In the genomic region with DNA sequence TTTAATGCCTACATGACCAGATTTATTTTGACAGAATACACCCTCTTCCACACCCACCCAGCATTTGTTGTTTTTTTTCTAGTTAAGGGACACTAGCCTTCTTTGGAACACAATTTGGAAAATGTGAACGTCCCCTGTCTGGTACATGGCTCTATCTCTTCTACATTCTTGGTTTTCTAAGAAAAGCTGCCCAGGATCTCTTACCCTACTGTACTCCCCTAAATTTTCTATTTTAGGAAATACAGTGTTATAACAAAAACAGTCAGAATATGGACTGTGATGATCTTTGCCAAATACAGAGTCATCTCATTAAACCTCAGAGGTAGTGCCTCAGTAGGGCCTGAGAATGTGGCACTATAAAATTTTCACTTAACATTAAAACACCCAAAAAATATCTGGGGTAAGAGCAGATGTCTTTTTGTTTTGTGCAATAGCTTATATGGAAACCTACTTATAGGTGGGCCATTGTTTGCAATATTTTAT, we compare ENCODE assay signal across 29 cellular contexts.
DNase-seq lines count a peak whose midpoint lies in the region; ATAC-seq and TF ChIP-seq lines count a peak whose summit lies in the region.
"Had no signal": no experiment of that assay in that cellular context is flagged by ENCODE, and none has a peak within 500 bp of the region (broad histone marks: within the 10 kb centered on the region; RNA-seq: fewer than 3 reads in every experiment).

No MANE protein-coding gene starts in this region.

- POLR2A ChIA-PET in HCT116 (lab: Charles Lee), result no interaction called here
- POLR2A ChIA-PET in naive thymus-derived CD4-positive, alpha-beta T cell (lab: Charles Lee), result interaction anchor here (0.6 to 4.5 kb wide), 22 partner anchors 11 to 1674 kb away, joined by 3 to 31 read pairs (median 5); a partner anchor contains a TSS

- no peak for DNase-seq in activated T-cell treated with anti-CD3 and anti-CD28 coated beads, Interleukin-2, amount 50 U/mL, for 24 hours
- DNase-seq in activated T-cell treated with anti-CD3 and anti-CD28 coated beads, Interleukin-2, amount 50 U/mL, for 1 hour, result no peak
- DNase-seq in HCT116 (ENCODE audit: low read depth, low spot score) (no peak), Ammon's horn (ENCODE audit: low spot score) (no peak), amygdala (lab: John Stamatoyannopoulos, UW) (no peak)
- no peak for DNase-seq in naive thymus-derived CD4-positive, alpha-beta T cell
- DNase-seq: DMS153; H7; MM.1S; natural killer cell; NCI-H1105 treated with DMSO at 0.1 percent for 48 hours; NCI-H187 treated with DMSO at 0.1 percent for 48 hours; NCI-H2171 treated with DMSO at 0.1 percent for 48 hours; NCI-H510A treated with DMSO at 0.1 percent for 48 hours; occipital lobe; PC-9; psoas muscle; stimulated activated CD4-positive, alpha-beta T cell treated with anti-CD3 and anti-CD28 coated beads, Interleukin-4, amount 100 ng/mL, for 1 hour; transverse colon had no signal

- peaks cover 51% of the 10 kb centered on the region for H3K4me1 Mint-ChIP-seq in activated T-cell treated with anti-CD3 and anti-CD28 coated beads, Interleukin-2, amount 50 U/mL, for 24 hours (ENCODE audit: low read depth)
- peaks cover 26% of the 10 kb centered on the region for H3K4me1 Mint-ChIP-seq in activated T-helper 17 cell treated with anti-CD3 and anti-CD28 coated beads, Interleukin-2, amount 50 U/mL, for 72 hours
- H3K4me1 Mint-ChIP-seq in naive thymus-derived CD4-positive, alpha-beta T cell, result peaks cover 19 to 57% (median 39%) of the 10 kb centered on the region in 7 donors
- H3K4me1 Mint-ChIP-seq: B cell had no signal

- ATAC-seq in HCT116 (no peak), GM18873 (IDR thresholded peaks at IDR 0.05; ENCODE audit: low FRiP score, unreplicated experiment) (no peak)
- ATAC-seq in activated T-helper 17 cell treated with anti-CD3 and anti-CD28 coated beads, Interleukin-2, amount 50 U/mL, for 72 hours (replicated peaks), result peak; percentile 51
- ATAC-seq in naive thymus-derived CD4-positive, alpha-beta T cell, result no peak
- ATAC-seq: gastroesophageal sphincter, psoas muscle, sciatic nerve had no signal

- H2AFZ ChIP-seq in HCT116 (ENCODE audit: low read depth, low read length, poor library complexity, severe bottlenecking), result peak overlapping the region; percentile 84
- H2AFZ ChIP-seq: hepatocyte, PC-9 had no signal

- TF ChIP-seq CTCF in HCT116 (IDR thresholded peaks at IDR 0.05 in 2 of 3, conservative IDR thresholded peaks at IDR 0.05 in 1 of 3; ENCODE audit: borderline replicate concordance in 1 of 3, insufficient read depth in 1 of 3, low read depth in 2 of 3, low read length in 2 of 3), result no peak

- H3K9me3 Mint-ChIP-seq in activated T-cell treated with anti-CD3 and anti-CD28 coated beads, Interleukin-2, amount 50 U/mL, for 24 hours, result peaks cover 2% of the 10 kb centered on the region
- H3K9me3 Mint-ChIP-seq in activated T-helper 17 cell treated with anti-CD3 and anti-CD28 coated beads, Interleukin-2, amount 50 U/mL, for 72 hours, result peaks cover 7% of the 10 kb centered on the region
- peaks cover 0 to 6% (median 0%) of the 10 kb centered on the region in 11 donors for H3K9me3 Mint-ChIP-seq in naive thymus-derived CD4-positive, alpha-beta T cell
- H3K9me3 Mint-ChIP-seq: natural killer cell had no signal

- no peaks in the 10 kb centered on the region for H3K36me3 ChIP-seq in HCT116 (ENCODE audit: control insufficient read depth in 1 of 2, insufficient read depth in 2 of 2, low read length in 2 of 2)
- no peaks in the 10 kb centered on the region for H3K36me3 ChIP-seq in naive thymus-derived CD4-positive, alpha-beta T cell (ENCODE audit: control insufficient read depth in 2 of 3, insufficient read depth in 3 of 3, low read length in 3 of 3)
- H3K36me3 ChIP-seq: ascending aorta, gastroesophageal sphincter, transverse colon had no signal

- no peaks in the 10 kb centered on the region for H3K9me2 ChIP-seq in HCT116 (ENCODE audit: insufficient read depth)

- H4K20me1 ChIP-seq in HCT116 (ENCODE audit: insufficient read depth), result no peaks in the 10 kb centered on the region

- H3K27me3 Mint-ChIP-seq in activated T-cell treated with anti-CD3 and anti-CD28 coated beads, Interleukin-2, amount 50 U/mL, for 24 hours, result no peaks in the 10 kb centered on the region
- no peaks in the 10 kb centered on the region for H3K27me3 Mint-ChIP-seq in activated T-helper 17 cell treated with anti-CD3 and anti-CD28 coated beads, Interleukin-2, amount 50 U/mL, for 72 hours
- H3K27me3 Mint-ChIP-seq in naive thymus-derived CD4-positive, alpha-beta T cell, result peaks cover 0 to 14% (median 0%) of the 10 kb centered on the region in 5 donors

- no peaks in the 10 kb centered on the region for H3K79me2 ChIP-seq in HCT116 (ENCODE audit: insufficient read depth, low read length)
- H3K79me2 ChIP-seq: hepatocyte had no signal

- peak overlapping the region; percentile 88 for H3K27ac Mint-ChIP-seq in activated T-cell treated with anti-CD3 and anti-CD28 coated beads, Interleukin-2, amount 50 U/mL, for 24 hours
- H3K27ac Mint-ChIP-seq in activated T-helper 17 cell treated with anti-CD3 and anti-CD28 coated beads, Interleukin-2, amount 50 U/mL, for 72 hours, result peak overlapping the region; percentile 73
- H3K27ac Mint-ChIP-seq in naive thymus-derived CD4-positive, alpha-beta T cell, result peak overlapping the region; percentile 86 to 97 (median 92)
- H3K27ac Mint-ChIP-seq: B cell, natural killer cell had no signal

- CTCF ChIA-PET in HCT116 (lab: Charles Lee), result no interaction called here
- CTCF ChIA-PET in naive thymus-derived CD4-positive, alpha-beta T cell (lab: Charles Lee), result interaction anchor here (1.1 to 1.7 kb wide), 5 partner anchors 22 to 280 kb away, joined by 3 to 7 read pairs (median 4); no protein-coding TSS in a partner anchor

- H3K27me3 ChIP-seq in HCT116 (ENCODE audit: insufficient read depth, low read length), result no peaks in the 10 kb centered on the region
- no peaks in the 10 kb centered on the region for H3K27me3 ChIP-seq in naive thymus-derived CD4-positive, alpha-beta T cell (ENCODE audit: control insufficient read depth in 2 of 2, insufficient read depth in 2 of 2, low read length in 2 of 2)
- H3K27me3 ChIP-seq: ascending aorta, gastroesophageal sphincter, hepatocyte, transverse colon had no signal

- peak overlapping the region; percentile 41 for H3K4me3 Mint-ChIP-seq in activated T-cell treated with anti-CD3 and anti-CD28 coated beads, Interleukin-2, amount 50 U/mL, for 24 hours
- H3K4me3 Mint-ChIP-seq in activated T-helper 17 cell treated with anti-CD3 and anti-CD28 coated beads, Interleukin-2, amount 50 U/mL, for 72 hours, result peak overlapping the region; percentile 34
- H3K4me3 Mint-ChIP-seq in naive thymus-derived CD4-positive, alpha-beta T cell, result peak overlapping the region in 9 of 10 donors; percentile 2 to 70 (median 40)
- H3K4me3 Mint-ChIP-seq: B cell, natural killer cell had no signal

- no peak for TF ChIP-seq POLR2A in HCT116 (IDR thresholded peaks at IDR 0.05; ENCODE audit: borderline replicate concordance, extremely low read depth, insufficient read depth, insufficient read length)

- no peaks in the 10 kb centered on the region for H3K9me3 ChIP-seq in HCT116 (ENCODE audit: control insufficient read depth in 1 of 2, insufficient read depth in 1 of 2, low read depth in 1 of 2, low read length in 2 of 2)
- H3K9me3 ChIP-seq in naive thymus-derived CD4-positive, alpha-beta T cell (ENCODE audit: control insufficient read depth in 2 of 3, low read length in 3 of 3), result no peaks in the 10 kb centered on the region
- H3K9me3 ChIP-seq: ascending aorta, gastroesophageal sphincter, psoas muscle, transverse colon had no signal

- no peak overlapping the region for H3K27ac ChIP-seq in HCT116 (ENCODE audit: low read depth, low read length)
- peak overlapping the region; percentile 87 for H3K27ac ChIP-seq in naive thymus-derived CD4-positive, alpha-beta T cell (ENCODE audit: low read depth, low read length)
- H3K27ac ChIP-seq: ascending aorta, gastroesophageal sphincter, hepatocyte, KMS-11, PC-9, psoas muscle, SK-N-MC, transverse colon had no signal

- H3K4me1 ChIP-seq in HCT116 (ENCODE audit: control insufficient read depth in 1 of 2, insufficient read depth in 2 of 2, low read length in 2 of 2), result peaks cover 14 to 33% of the 10 kb centered on the region in 2 experiments; a peak in 3 of 4 replicates
- H3K4me1 ChIP-seq in naive thymus-derived CD4-positive, alpha-beta T cell (ENCODE audit: control insufficient read depth in 2 of 2, insufficient read depth in 2 of 2, low read length in 2 of 2), result peaks cover 9 to 19% of the 10 kb centered on the region in 2 donors
- H3K4me1 ChIP-seq: ascending aorta, psoas muscle had no signal

- H3K36me3 Mint-ChIP-seq in activated T-cell treated with anti-CD3 and anti-CD28 coated beads, Interleukin-2, amount 50 U/mL, for 24 hours (ENCODE audit: low read depth), result no peaks in the 10 kb centered on the region
- no peaks in the 10 kb centered on the region for H3K36me3 Mint-ChIP-seq in activated T-helper 17 cell treated with anti-CD3 and anti-CD28 coated beads, Interleukin-2, amount 50 U/mL, for 72 hours (ENCODE audit: low read depth)
- H3K36me3 Mint-ChIP-seq in naive thymus-derived CD4-positive, alpha-beta T cell, result peaks cover 0 to 19% (median 4%) of the 10 kb centered on the region in 5 donors
- H3K36me3 Mint-ChIP-seq: natural killer cell had no signal

- BruUV-seq in HCT116 (replicated peaks; lab: Mats Ljungman, UMichigan), result no TSS peak

- H3K4me3 ChIP-seq in HCT116 (replicated peaks in 1 of 2; ENCODE audit: low read depth in 1 of 2, low read length in 2 of 2), result no peak overlapping the region
- H3K4me3 ChIP-seq in naive thymus-derived CD4-positive, alpha-beta T cell (ENCODE audit: low read length), result no peak overlapping the region
- H3K4me3 ChIP-seq: ascending aorta, gastroesophageal sphincter, hepatocyte, lung, PC-9, psoas muscle, SK-N-MC, transverse colon had no signal

- TF ChIP-seq RAD21 in HCT116 (IDR thresholded peaks at IDR 0.05; ENCODE audit: low read depth), result no peak

- intact Hi-C loops in HCT116 (cut with micrococcal nuclease), result no loop called here
- intact Hi-C loops in naive thymus-derived CD4-positive, alpha-beta T cell (cut with micrococcal nuclease), result loop anchor here (1.0 to 10.0 kb wide), 10 partner anchors 9 to 1025 kb away; a partner anchor contains a TSS

- RAD21 ChIA-PET in HCT116 (lab: Charles Lee; ENCODE audit: low non-redundant PET in 1 of 2, low total read pairs in 2 of 2, uncharacterized antibody in 2 of 2, unreplicated experiment in 2 of 2), result no interaction called here

- H3K9ac ChIP-seq in HCT116 (ENCODE audit: low read length), result no peak overlapping the region
- H3K9ac ChIP-seq: KMS-11 had no signal

- H3K4me2 ChIP-seq in HCT116 (ENCODE audit: low read length), result peak overlapping the region; percentile 44
- H3K4me2 ChIP-seq: hepatocyte, KMS-11, PC-9 had no signal

TF ChIP-seq in HCT116, 20 proteins besides CTCF, POLR2A, EP300 and RAD21 (continues in another document):
- TF ChIP-seq TCF7L2 (IDR thresholded peaks at IDR 0.05; ENCODE audit: borderline replicate concordance, extremely low read depth, insufficient read depth, insufficient read length), result no peak
- TF ChIP-seq SRF (IDR thresholded peaks at IDR 0.05; ENCODE audit: low read depth), result no peak
- no peak for TF ChIP-seq POLR2AphosphoS5 (IDR thresholded peaks at IDR 0.05; ENCODE audit: low read depth, low read length)
- TF ChIP-seq, protein P1, sequence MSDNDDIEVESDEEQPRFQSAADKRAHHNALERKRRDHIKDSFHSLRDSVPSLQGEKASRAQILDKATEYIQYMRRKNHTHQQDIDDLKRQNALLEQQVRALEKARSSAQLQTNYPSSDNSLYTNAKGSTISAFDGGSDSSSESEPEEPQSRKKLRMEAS (IDR thresholded peaks at IDR 0.05), result no peak
- TF ChIP-seq JUND (IDR thresholded peaks at IDR 0.05), result no peak
